ENCODE assay signal across 24 cellular contexts in genomic region chr7:85165263-85165662, GRCh38. TPM values are rescaled to one million over a fixed set of nuclear protein-coding genes. Genes with fewer than 3 reads are reported as not detected.
"Had no signal": no experiment of that assay in that cellular context is flagged by ENCODE, and none has a peak within 500 bp of the region (broad histone marks: within the 10 kb centered on the region; RNA-seq: fewer than 3 reads in every experiment).

No MANE protein-coding gene starts in this region.

- H3K4me3 ChIP-seq: K562 had no signal

- H3K9me3 ChIP-seq: SK-N-SH had no signal

- DNase-seq: Kasumi-1, MM.1S, MV-4-11, NCI-H1048, NCI-H1105, NCI-H1417, NCI-H1436 treated with DMSO at 0.1 percent for 48 hours, NCI-H1694, NCI-H187 treated with DMSO at 0.1 percent for 48 hours, NCI-H2029 treated with DMSO at 0.1 percent for 48 hours, NCI-H2107, NCI-H2227 treated with DMSO at 0.1 percent for 48 hours, NCI-H526, NCI-H774, PC-3, SHP77, SK-N-SH, SW 1271, T-cell had no signal

- H3K36me3 Mint-ChIP-seq: IgD-negative memory B cell, T-cell had no signal

- FAIRE-seq: K562 had no signal

- H3K9me2 ChIP-seq: SK-N-SH had no signal

- H3K4me2 ChIP-seq: KMS-11, SK-N-SH had no signal

- H3K9me3 Mint-ChIP-seq: IgD-negative memory B cell had no signal

- H3K27ac ChIP-seq: KMS-11, RWPE1 had no signal

- H3K4me3 Mint-ChIP-seq: IgD-negative memory B cell, T-cell had no signal

- H3K9ac ChIP-seq: KMS-11, SK-N-SH had no signal

- H3K27ac Mint-ChIP-seq: IgD-negative memory B cell, T-cell had no signal

- ATAC-seq: K562, Panc1, PC-3, T-cell had no signal

- H3K27me3 Mint-ChIP-seq: IgD-negative memory B cell, T-cell had no signal

- H3K4me1 Mint-ChIP-seq: T-cell had no signal

RNA-seq across cellular contexts. Expression of gene SEMA3D, which starts 21.6 kb away (rescaled TPM):
- polyA plus RNA-seq: IgD-negative memory B cell had no signal
